11 cellular contexts compared by ENCODE assay signal in genomic region chr1:19735419-19736127, GRCh38.
A peak's percentile ranks its signal among the peaks of the same experiment; 100 is the strongest.
DNase-seq lines count a peak whose midpoint lies in the region; ATAC-seq and TF ChIP-seq lines count a peak whose summit lies in the region.
"Had no signal": no experiment of that assay in that cellular context is flagged by ENCODE, and none has a peak within 500 bp of the region (broad histone marks: within the 10 kb centered on the region; RNA-seq: fewer than 3 reads in every experiment).

No MANE protein-coding gene starts in this region.

- H3K4me3 ChIP-seq in IMR-90 (ENCODE audit: insufficient read depth, low read depth, low read length) (no peak overlapping the region), left lung (no peak overlapping the region), upper lobe of right lung (no peak overlapping the region)
- H3K4me3 ChIP-seq: lower lobe of right lung had no signal

- peak overlapping the region; percentile 58 for H2AFZ ChIP-seq in IMR-90 (replicated peaks; ENCODE audit: low read length, poor library complexity)

- H3K4ac ChIP-seq in IMR-90 (ENCODE audit: low read depth, low read length), result peak overlapping the region; percentile 40

- H2BK120ac ChIP-seq in IMR-90 (ENCODE audit: low read depth, low read length), result peak overlapping the region; percentile 38; the same call in 1 of the 2 replicates

- peaks cover 22% of the 10 kb centered on the region for H3K9me1 ChIP-seq in IMR-90 (ENCODE audit: insufficient read depth, low read length)

- WGBS in IMR-90 (ENCODE audit: extremely low coverage in 2 of 2, insufficient read length in 1 of 2), 2 experiments, result 7% methylated on average over 4 of the region's 10 CpGs; no CpG with 5 or more reads in 1 of the 2 experiments

- H2BK15ac ChIP-seq in IMR-90 (ENCODE audit: low read depth, low read length), result peak overlapping the region; percentile 13; the same call in 1 of the 3 replicates

- H3K27me3 ChIP-seq in IMR-90 (ENCODE audit: control insufficient read depth, insufficient read depth, low read length), result no peaks in the 10 kb centered on the region
- no peaks in the 10 kb centered on the region for H3K27me3 ChIP-seq in left lung
- H3K27me3 ChIP-seq in upper lobe of right lung, result no peaks in the 10 kb centered on the region

- H3K36me3 ChIP-seq in IMR-90 (ENCODE audit: control insufficient read depth, insufficient read depth, low read length) (peaks cover 10% of the 10 kb centered on the region), left lung (peaks cover 0 to 54% of the 10 kb centered on the region in 2 donors), upper lobe of right lung (peaks cover 6% of the 10 kb centered on the region)

- no peak overlapping the region for H3K56ac ChIP-seq in IMR-90 (ENCODE audit: extremely low read depth, insufficient read depth, low read length)

- no peak for TF ChIP-seq POLR2A in IMR-90 (IDR thresholded peaks at IDR 0.05; ENCODE audit: low read depth, low read length)

- no peak overlapping the region for H3K27ac ChIP-seq in IMR-90 (ENCODE audit: insufficient read depth, low read length)
- H3K27ac ChIP-seq in left lung, result no peak overlapping the region
- no peak overlapping the region for H3K27ac ChIP-seq in upper lobe of right lung
- H3K27ac ChIP-seq: lower lobe of right lung had no signal

- H3K4me1 ChIP-seq in IMR-90 (ENCODE audit: control insufficient read depth, insufficient read depth, low read length) (peaks cover 11% of the 10 kb centered on the region; the same call in 1 of the 2 replicates), left lung (no peaks in the 10 kb centered on the region), upper lobe of right lung (no peaks in the 10 kb centered on the region)
- H3K4me1 ChIP-seq: lower lobe of right lung had no signal

- peak overlapping the region; percentile 60 for H2AK9ac ChIP-seq in IMR-90 (replicated peaks; ENCODE audit: low read depth, low read length, poor library complexity)

- no peak overlapping the region for H3K9ac ChIP-seq in IMR-90 (ENCODE audit: low read depth, low read length)

- H3K14ac ChIP-seq in IMR-90 (replicated peaks; ENCODE audit: low read depth, low read length), result peak overlapping the region; percentile 35; the same call in 1 of the 2 replicates

- DNase-seq in IMR-90, result peak; percentile 98
- peak; percentile 73 for DNase-seq in brain pericyte (ENCODE audit: low read depth, low spot score)
- DNase-seq in left lung, result peak in 1 of 2 donors; percentile 47
- DNase-seq in upper lobe of right lung, result peak; percentile 16
- DNase-seq in middle frontal gyrus (ENCODE audit: extremely low spot score, low spot score), result no peak
- no peak for DNase-seq in activated CD4-positive, alpha-beta T cell treated with anti-CD3 and anti-CD28 coated beads, Interleukin-2, amount 50 U/mL, for 1 hour
- DNase-seq in NCI-H146 treated with DMSO at 0.1 percent for 48 hours (lab: John Stamatoyannopoulos, UW; ENCODE audit: unreplicated experiment), result no peak
- DNase-seq: H7, KBM-7, lower lobe of right lung had no signal

- H3K4me2 ChIP-seq in IMR-90 (ENCODE audit: low read depth, low read length), result no peak overlapping the region

- TF ChIP-seq CTCF in IMR-90 (conservative IDR thresholded peaks at IDR 0.05; ENCODE audit: low read depth, low read length) (no peak), left lung (IDR thresholded peaks at IDR 0.05) (no peak), upper lobe of right lung (IDR thresholded peaks at IDR 0.05) (no peak)

- CTCF ChIA-PET in IMR-90 (lab: Yijun Ruan, JAX), result interaction anchor here (1.6 kb wide), 1 partner anchor 20 kb away, joined by 4 read pairs; no protein-coding TSS in a partner anchor

- dilution Hi-C loops in IMR-90 (cut with HindIII; ENCODE audit: low sequenced_read_pairs, unreplicated experiment), result no loop called here

- peak overlapping the region in 1 of 2 experiments; percentile 6; a peak in 1 of 4 replicates for H4K8ac ChIP-seq in IMR-90 (ENCODE audit: low read depth in 2 of 2, low read length in 2 of 2)

- BruUV-seq in IMR-90 (replicated peaks; lab: Mats Ljungman, UMichigan), result no TSS peak

- TF ChIP-seq RAD21 in IMR-90 (IDR thresholded peaks at IDR 0.05; ENCODE audit: low read length), result no peak

- H3K79me1 ChIP-seq in IMR-90 (ENCODE audit: low read depth in 1 of 2, low read length in 2 of 2), result no peaks in the 10 kb centered on the region

- in situ Hi-C loops in IMR-90 (cut with MboI; ENCODE audit: low sequenced_read_pairs), result no loop called here

- peak; percentile 90 for ATAC-seq in IMR-90 (ENCODE audit: low read depth)
- peak; percentile 60 for ATAC-seq in left lung
- no peak for ATAC-seq in upper lobe of right lung
- no peak for ATAC-seq in HG03565 (IDR thresholded peaks at IDR 0.05; ENCODE audit: unreplicated experiment)

- H3K23ac ChIP-seq in IMR-90 (ENCODE audit: low read depth, low read length), result peak overlapping the region; percentile 20; the same call in 1 of the 2 replicates

- H3K9me3 ChIP-seq in IMR-90 (ENCODE audit: control insufficient read depth, insufficient read depth, low read length), result peaks cover under 1% of the 10 kb centered on the region; the same call in 1 of the 2 replicates
- peaks cover 0 to under 1% of the 10 kb centered on the region in 2 donors for H3K9me3 ChIP-seq in left lung
- no peaks in the 10 kb centered on the region for H3K9me3 ChIP-seq in upper lobe of right lung

- intact Hi-C loops in IMR-90 (cut with micrococcal nuclease), result no loop called here
- intact Hi-C loops in left lung (cut with DNase I), result no loop called here
- intact Hi-C loops in upper lobe of right lung (cut with DNase I), result no loop called here

- peak overlapping the region; percentile 31; the same call in 1 of the 2 replicates for H4K91ac ChIP-seq in IMR-90 (ENCODE audit: insufficient read depth, low read depth, low read length)

- POLR2A ChIA-PET in IMR-90 (lab: Charles Lee; ENCODE audit: unreplicated experiment), result no interaction called here

- no peak overlapping the region for H4K5ac ChIP-seq in IMR-90 (ENCODE audit: low read depth, low read length)

- no peak overlapping the region for H3K18ac ChIP-seq in IMR-90 (ENCODE audit: low read depth, low read length)

- 0 out of 2 replicates have a peak overlapping the region, but pooled peaks have one; percentile 8 for H2BK20ac ChIP-seq in IMR-90 (ENCODE audit: low read depth, low read length)

- no peak overlapping the region for H2BK5ac ChIP-seq in IMR-90 (ENCODE audit: low read depth, low read length, poor library complexity, severe bottlenecking)

- H4K20me1 ChIP-seq in IMR-90 (ENCODE audit: insufficient read depth, low read length), result no peaks in the 10 kb centered on the region

- H2AK5ac ChIP-seq in IMR-90 (ENCODE audit: low read depth, low read length), result peak overlapping the region; percentile 48

TF ChIP-seq in IMR-90, 13 proteins besides CTCF, POLR2A, EP300 and RAD21:
- TF ChIP-seq MXI1 (IDR thresholded peaks at IDR 0.05; ENCODE audit: borderline replicate concordance, low read depth, low read length), result no peak
- no peak for TF ChIP-seq RFX5 (IDR thresholded peaks at IDR 0.05; ENCODE audit: low read depth, low read length)
- no peak for TF ChIP-seq CHD1 (IDR thresholded peaks at IDR 0.05; ENCODE audit: low read depth, low read length)
- peak; percentile 17 for TF ChIP-seq RCOR1 (IDR thresholded peaks at IDR 0.05; ENCODE audit: insufficient replicate concordance, low read length)
- peak; percentile 77 for TF ChIP-seq BHLHE40 (IDR thresholded peaks at IDR 0.05; ENCODE audit: low read depth, low read length)
- no peak for TF ChIP-seq ELK1 (IDR thresholded peaks at IDR 0.05; ENCODE audit: borderline replicate concordance, low read depth, low read length)
- peak; percentile 75 for TF ChIP-seq FOS (IDR thresholded peaks at IDR 0.05; ENCODE audit: low read depth, low read length)
- TF ChIP-seq CEBPB (IDR thresholded peaks at IDR 0.05; ENCODE audit: low read depth, low read length), result 0 out of 2 replicates have a peak, but pooled peaks have one; percentile 28
- TF ChIP-seq NFE2L2 (IDR thresholded peaks at IDR 0.05; ENCODE audit: low read depth, low read length), result peak; percentile 47; the same call in 1 of the 2 replicates
- TF ChIP-seq MAFK (IDR thresholded peaks at IDR 0.05; ENCODE audit: low read depth, low read length), result no peak; the same call in 1 of the 2 replicates

Comparison
In these comparisons a context has a peak if more than half of its experiments do, and no peak if none do; other contexts are left out.
1. ATAC-seq: peak in IMR-90 (single experiment) and left lung (single experiment); none in upper lobe of right lung (single experiment) and HG03565 (single experiment).
2. DNase-seq: peak in IMR-90 (single experiment), brain pericyte (single experiment) and upper lobe of right lung (single experiment); none in middle frontal gyrus (single experiment), activated CD4-positive, alpha-beta T cell treated with anti-CD3 and anti-CD28 coated beads, Interleukin-2, amount 50 U/mL, for 1 hour (single experiment) and NCI-H146 treated with DMSO at 0.1 percent for 48 hours (single experiment).